ENCODE assay signal across 18 cellular contexts in genomic region chr20:17884318-17885003, GRCh38.
"Had no signal": no experiment of that assay in that cellular context is flagged by ENCODE, and none has a peak within 500 bp of the region (broad histone marks: within the 10 kb centered on the region; RNA-seq: fewer than 3 reads in every experiment).

No MANE protein-coding gene starts in this region.

- DNase-seq: activated CD4-positive, alpha-beta T cell treated with anti-CD3 and anti-CD28 coated beads, Interleukin-2, amount 50 U/mL, for 4 hours; activated naive CD8-positive, alpha-beta T cell treated with anti-CD3 and anti-CD28 coated beads, Interleukin-2, amount 10 ng/mL, durations not matched to agents 7 days and 5 days; cortex of kidney; effector CD4-positive, alpha-beta T cell; immature natural killer cell; left ventricle myocardium superior; mesenchymal stem cell; mucosa of descending colon; naive B cell; stimulated activated CD4-positive, alpha-beta T cell treated with anti-CD3 and anti-CD28 coated beads, Interleukin-4, amount 100 ng/mL, for 4 hours had no signal

- H3K36me3 Mint-ChIP-seq: brain had no signal

- H3K4me1 Mint-ChIP-seq: activated naive CD8-positive, alpha-beta T cell treated with anti-CD3 and anti-CD28 coated beads, Interleukin-2, amount 10 ng/mL, durations not matched to agents 7 days and 5 days had no signal

- H3K4me3 Mint-ChIP-seq: activated naive CD8-positive, alpha-beta T cell treated with anti-CD3 and anti-CD28 coated beads, Interleukin-2, amount 10 ng/mL, durations not matched to agents 7 days and 5 days; activated T-helper 1 cell treated with anti-CD3 and anti-CD28 coated beads, Interleukin-12 subunit alpha, Interleukin-12 subunit beta, Interleukin-2, Interleukin-4 antibody, amounts not matched to agents 30 ng/mL and 10 ng/mL and 1 ng/mL, durations not matched to agents 14 hours and 24 hours and 36 hours; immature natural killer cell; stimulated activated memory B cell treated with anti-CD40 and anti-IgM and Interleukin-4, amounts not matched to agents 10 μg/mL and 1 μg/mL and 100 μg/mL, for 72 hours; T-helper 2 cell treated with Interferon-gamma antibody and Interleukin-4, amounts not matched to agents 5 μg/mL and 100 μg/mL, for 36 hours had no signal

- ATAC-seq: mucosa of descending colon; stimulated activated memory B cell treated with anti-CD40 and anti-IgM and Interleukin-4, amounts not matched to agents 10 μg/mL and 1 μg/mL and 100 μg/mL, for 72 hours had no signal

- H3K27me3 ChIP-seq: esophagus muscularis mucosa, neutrophil, tibial artery had no signal

- H3K4me3 ChIP-seq: esophagus muscularis mucosa, mucosa of descending colon, tibial artery had no signal

- H3K9me3 Mint-ChIP-seq: activated naive CD8-positive, alpha-beta T cell treated with anti-CD3 and anti-CD28 coated beads, Interleukin-2, amount 10 ng/mL, durations not matched to agents 7 days and 5 days; activated T-helper 1 cell treated with anti-CD3 and anti-CD28 coated beads, Interleukin-12 subunit alpha, Interleukin-12 subunit beta, Interleukin-2, Interleukin-4 antibody, amounts not matched to agents 30 ng/mL and 10 ng/mL and 1 ng/mL, durations not matched to agents 14 hours and 24 hours and 36 hours; immature natural killer cell; T-helper 2 cell treated with Interferon-gamma antibody and Interleukin-4, amounts not matched to agents 5 μg/mL and 100 μg/mL, for 36 hours had no signal

- H3K27ac Mint-ChIP-seq: activated naive CD8-positive, alpha-beta T cell treated with anti-CD3 and anti-CD28 coated beads, Interleukin-2, amount 10 ng/mL, durations not matched to agents 7 days and 5 days; activated T-helper 1 cell treated with anti-CD3 and anti-CD28 coated beads, Interleukin-12 subunit alpha, Interleukin-12 subunit beta, Interleukin-2, Interleukin-4 antibody, amounts not matched to agents 30 ng/mL and 10 ng/mL and 1 ng/mL, durations not matched to agents 14 hours and 24 hours and 36 hours; T-helper 2 cell treated with Interferon-gamma antibody and Interleukin-4, amounts not matched to agents 5 μg/mL and 100 μg/mL, for 36 hours had no signal

- FAIRE-seq: TTC549 had no signal

- H3K36me3 ChIP-seq: esophagus muscularis mucosa, neutrophil, tibial artery had no signal
